ENCODE assay signal across 18 cellular contexts in genomic region chr18:35172451-35173035, GRCh38.
"Had no signal": no experiment of that assay in that cellular context is flagged by ENCODE, and none has a peak within 500 bp of the region (broad histone marks: within the 10 kb centered on the region; RNA-seq: fewer than 3 reads in every experiment).

No MANE protein-coding gene starts in this region.

- H3K4me3 ChIP-seq: smooth muscle cell, suprapubic skin had no signal

- H3K27ac Mint-ChIP-seq: activated CD8-positive, alpha-beta T cell treated with anti-CD3 and anti-CD28 coated beads, Interleukin-2, amount 10 ng/mL, durations not matched to agents 7 days and 5 days; natural killer cell treated with Interleukin-12 subunit alpha and Interleukin-12 subunit beta and Interleukin-15 and Interleukin-18, amount 100 ng/mL, for 72 hours; progenitor cell of endocrine pancreas; type B pancreatic cell had no signal

- H3K9me3 ChIP-seq: suprapubic skin had no signal

- H3K4me3 Mint-ChIP-seq: activated CD8-positive, alpha-beta T cell treated with anti-CD3 and anti-CD28 coated beads, Interleukin-2, amount 10 ng/mL, durations not matched to agents 7 days and 5 days; natural killer cell treated with Interleukin-12 subunit alpha and Interleukin-12 subunit beta and Interleukin-15 and Interleukin-18, amount 100 ng/mL, for 72 hours; type B pancreatic cell had no signal

- DNase-seq: activated CD4-positive, alpha-beta T cell treated with anti-CD3 and anti-CD28 coated beads for 48 hours; activated CD8-positive, alpha-beta memory T cell treated with anti-CD3 and anti-CD28 coated beads, Interleukin-2, amount 50 U/mL, for 4 hours; activated CD8-positive, alpha-beta T cell treated with anti-CD3 and anti-CD28 coated beads, Interleukin-2, amount 10 ng/mL, durations not matched to agents 7 days and 5 days; activated effector memory CD4-positive, alpha-beta T cell treated with anti-CD3 and anti-CD28 coated beads, Interleukin-2, amount 50 U/mL, for 16 hours; activated T-cell treated with anti-CD3 and anti-CD28 coated beads, Interleukin-2, amount 50 U/mL, for 48 hours; hippocampal formation; left ventricle myocardium superior; mesenchymal stem cell; nucleus accumbens; right cardiac atrium; stimulated activated naive CD8-positive, alpha-beta T cell treated with anti-CD3 and anti-CD28 coated beads, Interleukin-15, Interleukin-2, amounts not matched to agents 100 U/mL and 50 U/mL, for 24 hours had no signal

- H3K27me3 Mint-ChIP-seq: natural killer cell treated with Interleukin-12 subunit alpha and Interleukin-12 subunit beta and Interleukin-15 and Interleukin-18, amount 100 ng/mL, for 72 hours; progenitor cell of endocrine pancreas; type B pancreatic cell had no signal

- H3K9me3 Mint-ChIP-seq: natural killer cell treated with Interleukin-12 subunit alpha and Interleukin-12 subunit beta and Interleukin-15 and Interleukin-18, amount 100 ng/mL, for 72 hours; type B pancreatic cell had no signal

- H3K4me2 ChIP-seq: smooth muscle cell had no signal

- ATAC-seq: activated CD8-positive, alpha-beta T cell treated with anti-CD3 and anti-CD28 coated beads, Interleukin-2, amount 10 ng/mL, durations not matched to agents 7 days and 5 days; activated naive CD4-positive, alpha-beta T cell treated with anti-CD3 and anti-CD28 coated beads, Interleukin-2, amount 50 U/mL, for 72 hours; esophagus mucosa; left ventricle myocardium superior; natural killer cell treated with Interleukin-12 subunit alpha and Interleukin-12 subunit beta and Interleukin-15 and Interleukin-18, amount 100 ng/mL, for 72 hours; right cardiac atrium; stimulated activated naive CD8-positive, alpha-beta T cell treated with anti-CD3 and anti-CD28 coated beads, Interleukin-15, Interleukin-2, amounts not matched to agents 100 U/mL and 50 U/mL, for 24 hours had no signal

- H3K36me3 Mint-ChIP-seq: type B pancreatic cell had no signal

- H3K27me3 ChIP-seq: suprapubic skin had no signal

- H3K36me3 ChIP-seq: suprapubic skin had no signal
